8 cellular contexts compared by ENCODE assay signal in the genomic region with DNA sequence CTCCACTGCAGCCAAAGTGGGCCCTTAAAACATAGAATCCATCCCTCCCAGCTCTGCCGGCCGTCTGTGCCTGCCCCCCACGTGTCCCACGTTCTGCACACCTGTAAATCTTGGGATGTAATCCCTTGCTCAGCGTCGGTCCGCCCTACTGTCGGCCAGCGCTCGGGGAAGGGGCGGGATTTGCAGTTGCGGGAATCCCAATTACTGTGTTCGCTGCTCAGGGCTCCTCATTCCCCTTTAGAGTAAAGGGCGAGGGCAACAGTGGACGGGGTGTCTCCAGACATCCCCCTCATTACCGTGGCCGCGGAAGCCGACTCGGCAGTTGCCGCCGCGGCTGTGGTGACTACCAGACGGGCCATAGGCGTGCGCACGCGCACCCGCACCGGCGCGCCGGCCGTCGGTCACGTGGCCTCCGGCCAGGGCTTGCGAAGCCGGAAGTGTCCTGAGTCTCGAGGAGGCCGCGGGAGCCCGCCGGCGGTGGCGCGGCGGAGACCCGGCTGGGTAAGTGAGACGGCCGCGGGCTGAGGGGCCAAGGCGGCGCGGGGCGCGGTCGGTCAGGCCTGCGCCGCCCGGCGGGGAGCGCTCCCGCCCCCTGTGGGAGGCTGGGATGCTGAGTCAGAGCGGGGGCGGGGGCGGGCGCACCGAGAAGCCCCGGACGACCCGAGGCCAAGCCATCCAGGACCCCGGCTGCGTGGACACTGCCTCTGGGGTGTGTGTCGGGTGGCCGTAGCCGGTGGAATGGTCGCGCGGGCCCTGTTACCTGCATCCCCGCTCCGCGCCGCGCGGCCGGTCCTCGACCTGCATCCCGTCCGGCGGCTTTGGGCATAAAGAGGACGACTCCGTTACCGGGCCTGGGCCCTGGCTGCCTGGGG. TPM values are rescaled to one million over a fixed set of nuclear protein-coding genes. Genes with fewer than 3 reads are reported as not detected.
DNase-seq lines count a peak whose midpoint lies in the region; ATAC-seq and TF ChIP-seq lines count a peak whose summit lies in the region.

A gene (plus strand): TSS at position 434 of the 872 bp plus-strand sequence. CDS start 3,751 bp downstream, outside the sequence.

- ATAC-seq in GM18867 (IDR thresholded peaks at IDR 0.05; ENCODE audit: unreplicated experiment) (peak; percentile 91), HG03097 (IDR thresholded peaks at IDR 0.05; ENCODE audit: low FRiP score, unreplicated experiment) (peak; percentile 90)
- ATAC-seq in activated CD4-positive, CD25-positive, alpha-beta regulatory T cell treated with anti-CD3 and anti-CD28 coated beads, Interleukin-2, amount 50 U/mL, for 24 hours = peak; percentile 69 to 78

- H3K4me1 Mint-ChIP-seq in chondrocyte (ENCODE audit: low read depth) = peaks cover 33% of the 10 kb centered on the region

- peaks cover 12% of the 10 kb centered on the region for H3K36me3 Mint-ChIP-seq in chondrocyte (ENCODE audit: low read depth)

- peak within 1 kb of the TSS; percentile 87 for H3K4me3 Mint-ChIP-seq in chondrocyte (ENCODE audit: unreplicated experiment)

- no peaks in the 10 kb centered on the region for H3K27me3 Mint-ChIP-seq in chondrocyte (ENCODE audit: low read depth)

- DNase-seq in AG08395 (ENCODE audit: low spot score) (peak; percentile 95), NCI-H226 (peak; percentile 93), chondrocyte (ENCODE audit: low spot score) (peak; percentile 96), kidney tubule cell (ENCODE audit: low spot score) (peak; percentile 91)
- peak; percentile 35 to 63 (median 38) for DNase-seq in stimulated activated CD4-positive, alpha-beta T cell treated with anti-CD3 and anti-CD28 coated beads, Interleukin-1b, Interleukin-23, amount 100 ng/mL, for 24 hours (ENCODE audit: low read depth in 4 of 4, low spot score in 1 of 4)

- peak within 1 kb of the TSS; percentile 99 for H3K27ac Mint-ChIP-seq in chondrocyte (ENCODE audit: unreplicated experiment)

- TF ChIP-seq CTCF in chondrocyte (IDR thresholded peaks at IDR 0.05) = peak; percentile 51

- no peaks in the 10 kb centered on the region for H3K9me3 Mint-ChIP-seq in chondrocyte (ENCODE audit: low read depth)

RNA-seq across cellular contexts. Expression of the gene that starts here (rescaled TPM):
- total RNA-seq in chondrocyte = 13.8 to 20.5 TPM (median 15.0 TPM) in 3 replicates

Comparison
In these comparisons a context has a peak if more than half of its experiments do, and no peak if none do; other contexts are left out.
1. Peak in every context shown above with its lines: DNase-seq and ATAC-seq.
2. DNase-seq: peak in every context shown above with its lines; median percentile 96 in chondrocyte; 95 in AG08395; 93 in NCI-H226; 91 in kidney tubule cell; 38 in stimulated activated CD4-positive, alpha-beta T cell treated with anti-CD3 and anti-CD28 coated beads, Interleukin-1b, Interleukin-23, amount 100 ng/mL, for 24 hours.